8 cellular contexts compared by ENCODE assay signal in genomic region chr6:75893058-75893775, GRCh38.
DNase-seq lines count a peak whose midpoint lies in the region; ATAC-seq and TF ChIP-seq lines count a peak whose summit lies in the region.

No MANE protein-coding gene starts in this region.

- CTCF ChIA-PET in A673 (lab: Charles Lee), result interaction anchor here (0.5 to 1.0 kb wide), 4 partner anchors 16 to 1571 kb away, joined by 3 to 4 read pairs (median 3); no protein-coding TSS in a partner anchor

- H3K4me3 ChIP-seq in A673 (ENCODE audit: low read depth, low read length, poor library complexity, severe bottlenecking), result no peak overlapping the region

- H3K36me3 ChIP-seq in A673 (ENCODE audit: insufficient read depth, low read length, poor library complexity, severe bottlenecking), result no peaks in the 10 kb centered on the region

- no peaks in the 10 kb centered on the region for H3K4me1 ChIP-seq in A673 (ENCODE audit: insufficient read depth, low read length, poor library complexity, severe bottlenecking)

- no TSS peak for BruUV-seq in A673 (replicated peaks; lab: Mats Ljungman, UMichigan)

- TF ChIP-seq CTCF in A673 (conservative IDR thresholded peaks at IDR 0.05; ENCODE audit: low read depth, low read length), result peak; percentile 78
- peak; percentile 59 for TF ChIP-seq CTCF in GM12874 (IDR thresholded peaks at IDR 0.05; ENCODE audit: insufficient read depth, low read depth, low read length)

- no peaks in the 10 kb centered on the region for H3K27me3 ChIP-seq in A673 (replicated peaks; ENCODE audit: insufficient read depth, low read depth, low read length, poor library complexity)

- peak; percentile 81 for ATAC-seq in HG02759 (IDR thresholded peaks at IDR 0.05; ENCODE audit: unreplicated experiment)

- no peak overlapping the region for H3K27ac ChIP-seq in A673 (ENCODE audit: low read depth, low read length, poor library complexity, severe bottlenecking)

- POLR2A ChIA-PET in A673 (lab: Charles Lee; ENCODE audit: low non-redundant PET), result no interaction called here

- intact Hi-C loops in A673 (cut with micrococcal nuclease; ENCODE audit: unreplicated experiment), result no loop called here

- DNase-seq in A673 (ENCODE audit: low spot score) (peak; percentile 85), NCI-H1417 treated with DMSO at 0.1 percent for 48 hours (lab: John Stamatoyannopoulos, UW) (peak; percentile 42), SW 1271 (lab: John Stamatoyannopoulos, UW) (peak; percentile 27 to 59), foreskin melanocyte (peak; percentile 68), retina (peak; percentile 60)
- DNase-seq in stimulated activated naive CD4-positive, alpha-beta T cell treated with Interleukin-2 at 50 U/mL for 16 hours (lab: John Stamatoyannopoulos, UW), result no peak

- H3K9me3 ChIP-seq in A673 (ENCODE audit: low read depth, low read length, poor library complexity, severe bottlenecking), result no peaks in the 10 kb centered on the region
